22 cellular contexts compared by ENCODE assay signal in the genomic region with DNA sequence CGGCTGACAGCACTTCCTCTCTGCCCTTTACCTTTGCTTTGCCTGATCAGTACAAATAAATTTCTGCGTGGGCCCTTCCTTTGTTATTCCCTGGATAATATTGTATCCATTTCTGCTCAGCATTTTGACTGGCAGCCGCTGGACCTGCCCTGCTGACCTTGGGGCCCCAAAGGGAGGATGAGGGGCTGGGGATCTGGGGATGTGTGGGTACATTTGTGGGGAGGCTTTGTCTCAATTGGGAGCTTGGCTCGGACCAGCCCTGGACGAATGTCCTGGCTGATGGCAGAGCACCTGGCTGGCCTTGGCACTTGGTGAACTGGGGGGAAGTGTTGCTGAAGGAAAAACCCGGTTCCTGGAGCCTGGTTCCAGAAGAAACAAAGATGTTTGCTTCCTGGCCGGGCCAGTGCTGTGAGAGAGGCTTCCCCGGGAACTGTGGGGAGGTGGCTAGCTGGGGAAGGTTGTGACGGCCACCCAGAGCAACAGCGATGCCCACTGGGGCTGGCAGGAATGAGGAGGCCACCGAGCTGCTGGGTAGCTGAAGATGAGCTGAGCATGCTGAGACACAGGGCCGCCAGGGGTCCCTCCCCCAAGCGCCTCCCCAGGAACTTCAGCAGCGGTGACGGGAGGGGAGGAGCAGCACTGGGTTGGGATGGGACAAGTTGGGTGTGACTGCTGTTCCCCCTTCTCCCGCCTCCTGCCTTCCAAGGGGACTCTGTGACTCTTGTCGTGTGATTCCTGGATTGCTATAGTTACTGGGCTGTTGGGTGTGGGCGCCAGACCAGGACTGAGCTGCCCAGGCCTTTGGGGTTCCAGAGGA. TPM values are rescaled to one million over a fixed set of nuclear protein-coding genes. Genes with fewer than 3 reads are reported as not detected.
"Had no signal": no experiment of that assay in that cellular context is flagged by ENCODE, and none has a peak within 500 bp of the region (broad histone marks: within the 10 kb centered on the region; RNA-seq: fewer than 3 reads in every experiment).

No MANE protein-coding gene starts in this region.

- H3K4me1 Mint-ChIP-seq: activated T-helper 17 cell treated with anti-CD3 and anti-CD28 coated beads, Interleukin-2, amount 50 U/mL, for 72 hours had no signal

- DNase-seq: activated CD4-positive, alpha-beta T cell treated with anti-CD3 and anti-CD28 coated beads, Interleukin-2, amount 50 U/mL, for 1 hour; activated naive CD4-positive, alpha-beta T cell treated with Interleukin-2 at 50 U/mL for 16 hours; activated T-cell treated with anti-CD3 and anti-CD28 coated beads for 4 hours; effector memory CD8-positive, alpha-beta T cell; heart left ventricle; naive thymus-derived CD8-positive, alpha-beta T cell; ovary; sigmoid colon; spleen; stomach; T-cell; T-helper 9 cell; testis had no signal

- H3K27me3 ChIP-seq: testis had no signal

- H3K27ac ChIP-seq: heart left ventricle, left lung, ovary, sigmoid colon, spleen, stomach, testis had no signal

- H3K27ac Mint-ChIP-seq: activated T-helper 17 cell treated with anti-CD3 and anti-CD28 coated beads, Interleukin-2, amount 50 U/mL, for 72 hours; dendritic cell treated with granulocyte-macrophage colony-stimulating factor and Interleukin-4, amounts not matched to agents 40 ng/mL and 50 ng/mL, for 4 days; effector memory CD8-positive, alpha-beta T cell; memory B cell had no signal

- H3K36me3 Mint-ChIP-seq: memory B cell, T-cell had no signal

- H3K9me3 Mint-ChIP-seq: activated T-helper 17 cell treated with anti-CD3 and anti-CD28 coated beads, Interleukin-2, amount 50 U/mL, for 72 hours; effector memory CD8-positive, alpha-beta T cell; memory B cell; T-cell had no signal

- ATAC-seq: activated CD4-positive, CD25-positive, alpha-beta regulatory T cell treated with anti-CD3 and anti-CD28 coated beads, Interleukin-2, amount 50 U/mL, for 24 hours; activated T-helper 17 cell treated with anti-CD3 and anti-CD28 coated beads, Interleukin-2, amount 50 U/mL, for 72 hours; effector memory CD8-positive, alpha-beta T cell; heart left ventricle; left lung; naive thymus-derived CD8-positive, alpha-beta T cell; T-cell had no signal

- H3K36me3 ChIP-seq: heart left ventricle, left lung, ovary, sigmoid colon, spleen, stomach had no signal

- H3K9me3 ChIP-seq: heart left ventricle, left lung, ovary, sigmoid colon, spleen, stomach, testis had no signal

- H3K4me3 ChIP-seq: heart left ventricle, left lung, ovary, sigmoid colon, spleen, stomach, testis had no signal

- H3K4me3 Mint-ChIP-seq: activated T-helper 17 cell treated with anti-CD3 and anti-CD28 coated beads, Interleukin-2, amount 50 U/mL, for 72 hours; dendritic cell treated with granulocyte-macrophage colony-stimulating factor and Interleukin-4, amounts not matched to agents 40 ng/mL and 50 ng/mL, for 4 days; effector memory CD8-positive, alpha-beta T cell; memory B cell; T-cell had no signal

RNA-seq across cellular contexts. Expression of a gene that starts 8.4 kb away (rescaled TPM):
- total RNA-seq: activated T-helper 17 cell treated with anti-CD3 and anti-CD28 coated beads, Interleukin-2, amount 50 U/mL, for 72 hours; bronchial epithelial cell; naive thymus-derived CD8-positive, alpha-beta T cell; pulmonary artery endothelial cell; stomach; T-cell; ureter had no signal
- polyA plus RNA-seq: aorta; naive thymus-derived CD8-positive, alpha-beta T cell had no signal
